Comparison of ENCODE assay signal across 11 cellular contexts in the genomic region with DNA sequence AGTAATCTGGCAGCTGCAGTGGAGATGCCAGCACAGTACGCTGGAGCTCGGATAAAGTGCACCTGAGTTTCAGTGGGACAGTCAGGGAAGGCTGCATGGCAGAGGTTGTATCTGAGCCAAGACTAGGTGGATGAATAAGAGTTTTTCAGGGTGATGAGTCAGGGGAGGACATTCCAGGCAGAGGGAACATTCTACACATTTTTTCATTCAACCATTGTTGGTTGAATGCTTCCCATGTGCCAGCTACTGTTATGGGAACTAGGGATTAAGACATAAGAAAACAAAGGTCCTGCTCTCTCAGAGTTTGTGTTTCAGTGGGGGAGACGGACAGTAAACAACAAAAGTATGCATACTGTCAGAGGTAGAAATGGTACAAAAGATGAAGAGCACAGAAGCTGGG. TPM values are rescaled to one million over a fixed set of nuclear protein-coding genes. Genes with fewer than 3 reads are reported as not detected.
A peak's percentile ranks its signal among the peaks of the same experiment; 100 is the strongest.
DNase-seq lines count a peak whose midpoint lies in the region; TF ChIP-seq lines count a peak whose summit lies in the region.
"Had no signal": no experiment of that assay in that cellular context is flagged by ENCODE, and none has a peak within 500 bp of the region (broad histone marks: within the 10 kb centered on the region; RNA-seq: fewer than 3 reads in every experiment).

No MANE protein-coding gene starts in this region.

- peak overlapping the region; percentile 7 for H3K4me3 Mint-ChIP-seq in endothelial cell (ENCODE audit: unreplicated experiment)
- H3K4me3 Mint-ChIP-seq in activated CD4-positive, alpha-beta memory T cell treated with anti-CD3 and anti-CD28 coated beads, Interleukin-2, amount 10 ng/mL, durations not matched to agents 7 days and 5 days: no peak overlapping the region
- H3K4me3 Mint-ChIP-seq: naive thymus-derived CD4-positive, alpha-beta T cell had no signal

- H3K4me2 ChIP-seq in PC-9: peak overlapping the region; percentile 85; the same call in 1 of the 2 replicates

- peaks cover 21% of the 10 kb centered on the region for H3K36me3 Mint-ChIP-seq in endothelial cell (ENCODE audit: low read depth, unreplicated experiment)
- peaks cover 46% of the 10 kb centered on the region for H3K36me3 Mint-ChIP-seq in activated CD4-positive, alpha-beta memory T cell treated with anti-CD3 and anti-CD28 coated beads, Interleukin-2, amount 10 ng/mL, durations not matched to agents 7 days and 5 days (ENCODE audit: low read depth)

- POLR2A ChIA-PET in PC-9 (lab: Charles Lee; ENCODE audit: unreplicated experiment): interaction anchor here (0.5 to 0.6 kb wide), 2 partner anchors 919 to 1902 kb away, joined by 3 read pairs; a partner anchor contains a TSS
- POLR2A ChIA-PET in activated CD4-positive, alpha-beta memory T cell treated with anti-CD3 and anti-CD28 coated beads, Interleukin-2, amount 10 ng/mL, durations not matched to agents 7 days and 5 days (lab: Charles Lee): no interaction called here

- H3K27ac Mint-ChIP-seq in endothelial cell (ENCODE audit: unreplicated experiment): peak overlapping the region; percentile 82
- no peak overlapping the region for H3K27ac Mint-ChIP-seq in activated CD4-positive, alpha-beta memory T cell treated with anti-CD3 and anti-CD28 coated beads, Interleukin-2, amount 10 ng/mL, durations not matched to agents 7 days and 5 days

- peaks cover 5% of the 10 kb centered on the region for H3K27me3 Mint-ChIP-seq in endothelial cell (ENCODE audit: unreplicated experiment)
- no peaks in the 10 kb centered on the region for H3K27me3 Mint-ChIP-seq in activated CD4-positive, alpha-beta memory T cell treated with anti-CD3 and anti-CD28 coated beads, Interleukin-2, amount 10 ng/mL, durations not matched to agents 7 days and 5 days
- H3K27me3 Mint-ChIP-seq: naive thymus-derived CD4-positive, alpha-beta T cell had no signal

- peaks cover 40% of the 10 kb centered on the region for H3K4me1 Mint-ChIP-seq in endothelial cell (ENCODE audit: unreplicated experiment)
- peaks cover 34% of the 10 kb centered on the region for H3K4me1 Mint-ChIP-seq in activated CD4-positive, alpha-beta memory T cell treated with anti-CD3 and anti-CD28 coated beads, Interleukin-2, amount 10 ng/mL, durations not matched to agents 7 days and 5 days

- no peak for TF ChIP-seq CTCF in PC-9 (conservative IDR thresholded peaks at IDR 0.05)
- no peak for TF ChIP-seq CTCF in endothelial cell (IDR thresholded peaks at IDR 0.05; ENCODE audit: unreplicated experiment)
- no peak for TF ChIP-seq CTCF in GM10266 (IDR thresholded peaks at IDR 0.05; ENCODE audit: control insufficient read depth, insufficient read depth, low read depth, missing control alignments)

- no TSS peak for BruUV-seq in PC-9 (replicated peaks; lab: Mats Ljungman, UMichigan)

- DNase-seq in EL (peak; percentile 95), PC-9 (peak; percentile 59 to 86), endothelial cell (ENCODE audit: low spot score) (no peak), myocyte (ENCODE audit: low read depth) (peak; percentile 46), GM10266 (ENCODE audit: extremely low spot score) (no peak), GM19240 (ENCODE audit: insufficient read length, low spot score) (no peak), NCI-H146 (lab: John Stamatoyannopoulos, UW) (no peak)
- no peak for DNase-seq in activated CD4-positive, alpha-beta memory T cell treated with anti-CD3 and anti-CD28 coated beads, Interleukin-2, amount 10 ng/mL, durations not matched to agents 7 days and 5 days
- DNase-seq: COR-L47; naive thymus-derived CD4-positive, alpha-beta T cell; NCI-H510A had no signal

- H2AFZ ChIP-seq in PC-9: no peak overlapping the region

- peak overlapping the region; percentile 90 for H3K27ac ChIP-seq in PC-9

- no peaks in the 10 kb centered on the region for H3K9me3 ChIP-seq in PC-9 (ENCODE audit: insufficient read depth, low read depth)

- H3K36me3 ChIP-seq in PC-9 (ENCODE audit: low read depth): peaks cover 34% of the 10 kb centered on the region

- CTCF ChIA-PET in PC-9 (lab: Charles Lee): interaction anchor here (0.5 kb wide), 1 partner anchor 190 kb away, joined by 5 read pairs; no protein-coding TSS in a partner anchor
- CTCF ChIA-PET in activated CD4-positive, alpha-beta memory T cell treated with anti-CD3 and anti-CD28 coated beads, Interleukin-2, amount 10 ng/mL, durations not matched to agents 7 days and 5 days (lab: Charles Lee): no interaction called here

- peaks cover 55% of the 10 kb centered on the region for H3K79me2 ChIP-seq in PC-9 (ENCODE audit: low read depth)

- peaks cover 43% of the 10 kb centered on the region for H3F3A ChIP-seq in PC-9 (ENCODE audit: insufficient read depth, low read depth)

- intact Hi-C loops in PC-9 (cut with micrococcal nuclease; ENCODE audit: unreplicated experiment): loop anchor here (1.0 to 2.0 kb wide), 4 partner anchors 9 to 359 kb away; no protein-coding TSS in a partner anchor

- H3K4me1 ChIP-seq in PC-9 (replicated peaks; ENCODE audit: insufficient read depth): peaks cover 65% of the 10 kb centered on the region

- H3K4me3 ChIP-seq in PC-9: no peak overlapping the region

- no peaks in the 10 kb centered on the region for H3K9me2 ChIP-seq in PC-9 (ENCODE audit: insufficient read depth)

- H3K27me3 ChIP-seq in PC-9 (ENCODE audit: insufficient read depth, low read depth): no peaks in the 10 kb centered on the region

- no peaks in the 10 kb centered on the region for H4K20me1 ChIP-seq in PC-9 (ENCODE audit: insufficient read depth)

- no peaks in the 10 kb centered on the region for H3K9me3 Mint-ChIP-seq in endothelial cell (ENCODE audit: unreplicated experiment)
- no peaks in the 10 kb centered on the region for H3K9me3 Mint-ChIP-seq in activated CD4-positive, alpha-beta memory T cell treated with anti-CD3 and anti-CD28 coated beads, Interleukin-2, amount 10 ng/mL, durations not matched to agents 7 days and 5 days

RNA-seq across cellular contexts. Expression of a gene that starts 5.2 kb away (rescaled TPM):
- total RNA-seq in PC-9 (2021): 20.6 and 34.8 TPM in 2 replicates
- 8.3 TPM for total RNA-seq in endothelial cell (ENCODE audit: unreplicated experiment)
- total RNA-seq in myocyte: 19.4 TPM in 2 replicates
- polyA plus RNA-seq in myocyte (2012): 3.8 TPM
- total RNA-seq in activated CD4-positive, alpha-beta memory T cell treated with anti-CD3 and anti-CD28 coated beads, Interleukin-2, amount 10 ng/mL, durations not matched to agents 7 days and 5 days: 1 to 10 TPM; 3.7 to 4.2 TPM

RNA-seq across cellular contexts. Expression of a gene that starts 5.2 kb away (rescaled TPM):
- 80.1 and 113 TPM in 2 replicates for total RNA-seq in PC-9 (2021)
- total RNA-seq in endothelial cell (ENCODE audit: unreplicated experiment): 86.1 TPM
- 46.9 and 56.9 TPM in 2 replicates for total RNA-seq in myocyte
- 63.9 TPM for polyA plus RNA-seq in myocyte (2012)
- total RNA-seq in activated CD4-positive, alpha-beta memory T cell treated with anti-CD3 and anti-CD28 coated beads, Interleukin-2, amount 10 ng/mL, durations not matched to agents 7 days and 5 days: 10 to 100 TPM; 29.2 to 31.3 TPM

Comparison
In these comparisons a context has a peak if more than half of its experiments do, and no peak if none do; other contexts are left out.
1. DNase-seq: peak in EL (single experiment), PC-9 (2 of 2) and myocyte (single experiment); none in endothelial cell (single experiment), GM10266 (single experiment), GM19240 (single experiment), activated CD4-positive, alpha-beta memory T cell treated with anti-CD3 and anti-CD28 coated beads, Interleukin-2, amount 10 ng/mL, durations not matched to agents 7 days and 5 days (single experiment) and NCI-H146 (single experiment).